Comparison of ENCODE assay signal across 24 cellular contexts in the genomic region with DNA sequence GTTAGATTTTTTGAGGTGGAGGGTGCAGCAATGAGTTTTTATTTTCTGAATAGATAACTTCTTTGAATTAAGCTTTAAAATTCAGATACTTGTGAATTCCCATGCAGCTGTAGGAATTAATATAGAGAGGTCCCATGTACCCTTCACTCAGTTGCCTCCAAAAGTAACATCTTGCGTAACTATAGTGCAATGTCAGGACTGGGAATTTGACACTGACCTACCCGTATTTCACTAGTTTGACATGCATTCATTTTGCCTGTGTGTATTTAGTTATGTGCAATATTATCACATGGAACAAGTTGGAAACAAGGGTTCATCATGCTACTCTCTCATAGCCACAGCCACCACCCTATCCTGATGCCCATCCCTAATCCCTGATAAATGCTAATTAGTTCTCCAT.
"Had no signal": no experiment of that assay in that cellular context is flagged by ENCODE, and none has a peak within 500 bp of the region (broad histone marks: within the 10 kb centered on the region; RNA-seq: fewer than 3 reads in every experiment).

No MANE protein-coding gene starts in this region.

- H2AFZ ChIP-seq: hepatocyte had no signal

- H3K27ac ChIP-seq: coronary artery, dorsolateral prefrontal cortex, esophagus muscularis mucosa, foreskin keratinocyte, gastroesophageal sphincter, heart left ventricle, hepatocyte, left lung, lower lobe of right lung had no signal

- H3K4me1 ChIP-seq: esophagus muscularis mucosa, foreskin keratinocyte, gastroesophageal sphincter, left lung, lower lobe of right lung had no signal

- H3K79me2 ChIP-seq: hepatocyte had no signal

- H3K36me3 ChIP-seq: esophagus muscularis mucosa, gastroesophageal sphincter, heart left ventricle, left lung, lower lobe of right lung had no signal

- H3K4me3 ChIP-seq: coronary artery, dorsolateral prefrontal cortex, esophagus muscularis mucosa, gastroesophageal sphincter, heart left ventricle, hepatocyte, left lung, lower lobe of right lung had no signal

- ATAC-seq: foreskin keratinocyte, gastroesophageal sphincter, heart left ventricle, left colon, left lung, left ventricle myocardium superior, lower lobe of right lung had no signal

- H3K4me2 ChIP-seq: hepatocyte had no signal

- DNase-seq: dermis blood vessel endothelial cell; dorsolateral prefrontal cortex; effector CD4-positive, alpha-beta T cell; effector memory CD4-positive, alpha-beta T cell; foreskin keratinocyte; heart left ventricle; hypothalamus; immature natural killer cell; islet precursor cell; kidney; kidney glomerular epithelial cell; left colon; left lung; left ventricle myocardium superior; lower lobe of right lung; mesendoderm; midbrain had no signal

- FAIRE-seq: colon, endothelial cell of umbilical vein, frontal cortex, kidney had no signal

- H3K27me3 ChIP-seq: esophagus muscularis mucosa, foreskin keratinocyte, gastroesophageal sphincter, heart left ventricle, hepatocyte, left lung had no signal

- H3K9me3 ChIP-seq: esophagus muscularis mucosa, gastroesophageal sphincter, heart left ventricle, left lung, lower lobe of right lung had no signal
